ENCODE assay signal across 27 cellular contexts in genomic region chr2:24501813-24502212, GRCh38.
"Had no signal": no experiment of that assay in that cellular context is flagged by ENCODE, and none has a peak within 500 bp of the region (broad histone marks: within the 10 kb centered on the region; RNA-seq: fewer than 3 reads in every experiment).

No MANE protein-coding gene starts in this region.

- H3K27ac ChIP-seq: esophagus squamous epithelium, heart right ventricle, left lung, ovary, psoas muscle, skin epidermis, spleen, thoracic aorta, tibial nerve, upper lobe of right lung, uterus had no signal

- H3K36me3 ChIP-seq: esophagus squamous epithelium, heart right ventricle, left lung, ovary, spleen, thoracic aorta, tibial nerve, upper lobe of right lung, uterus had no signal

- DNase-seq: cortex of kidney; effector memory CD8-positive, alpha-beta T cell; erythroblast; esophagus squamous epithelium; foreskin melanocyte; glutamatergic neuron; heart right ventricle; hippocampal formation; left cardiac atrium; left lung; naive thymus-derived CD8-positive, alpha-beta T cell; nephron progenitor cell; nucleus accumbens; ovary; posterior cingulate gyrus; psoas muscle; right cardiac atrium; spleen; stimulated activated CD4-positive, alpha-beta T cell treated with anti-CD3 and anti-CD28 coated beads, Interleukin-4, amount 100 ng/mL, for 4 hours; stimulated activated naive CD8-positive, alpha-beta T cell treated with anti-CD3 and anti-CD28 coated beads, Interleukin-15, Interleukin-2, amounts not matched to agents 100 U/mL and 50 U/mL, for 24 hours; substantia nigra; upper lobe of right lung; uterus had no signal

- H3K27me3 ChIP-seq: esophagus squamous epithelium, heart right ventricle, left lung, ovary, spleen, tibial nerve, upper lobe of right lung, uterus had no signal

- H3K9me3 ChIP-seq: esophagus squamous epithelium, heart right ventricle, left lung, ovary, psoas muscle, spleen, thoracic aorta, tibial nerve, upper lobe of right lung, uterus had no signal

- H3K4me3 ChIP-seq: esophagus squamous epithelium, heart right ventricle, left lung, ovary, psoas muscle, skin epidermis, spleen, thoracic aorta, tibial nerve, upper lobe of right lung, uterus had no signal

- ATAC-seq: effector memory CD8-positive, alpha-beta T cell; heart right ventricle; left cardiac atrium; left lung; naive thymus-derived CD8-positive, alpha-beta T cell; right cardiac atrium; stimulated activated memory B cell treated with anti-CD40 and anti-IgM and Interleukin-4, amounts not matched to agents 10 μg/mL and 1 μg/mL and 100 μg/mL, for 72 hours; stimulated activated naive CD8-positive, alpha-beta T cell treated with anti-CD3 and anti-CD28 coated beads, Interleukin-15, Interleukin-2, amounts not matched to agents 100 U/mL and 50 U/mL, for 24 hours; upper lobe of right lung had no signal
